1 cellular context compared by ENCODE assay signal in the genomic region with DNA sequence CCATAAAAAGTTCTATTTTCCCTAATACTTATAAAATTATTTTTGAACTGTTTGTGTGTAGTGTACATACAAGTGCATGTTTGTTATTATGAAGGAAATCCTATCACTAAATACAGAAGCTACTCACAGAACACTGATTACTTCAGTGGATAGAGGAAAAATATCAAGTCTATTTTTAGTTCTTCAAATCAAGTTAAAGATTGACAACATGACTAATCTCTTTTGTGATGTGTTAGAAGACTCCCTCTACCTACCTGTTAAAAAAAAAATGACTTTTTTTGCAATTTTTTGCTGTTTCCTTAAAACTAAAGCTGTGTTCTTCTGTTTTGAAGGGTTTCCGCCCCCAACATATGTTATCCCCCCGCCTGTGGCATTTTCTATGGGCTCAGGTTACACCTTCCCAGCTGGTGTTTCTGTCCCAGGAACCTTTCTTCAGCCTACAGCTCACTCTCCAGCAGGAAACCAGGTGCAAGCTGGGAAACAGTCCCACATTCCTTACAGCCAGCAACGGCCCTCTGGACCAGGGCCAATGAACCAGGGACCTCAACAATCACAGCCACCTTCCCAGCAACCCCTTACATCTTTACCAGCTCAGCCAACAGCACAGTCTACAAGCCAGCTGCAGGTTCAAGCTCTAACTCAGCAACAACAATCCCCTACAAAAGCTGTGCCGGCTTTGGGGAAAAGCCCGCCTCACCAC.
TF ChIP-seq lines count a peak whose summit lies in the region.

No MANE protein-coding gene starts in this region.

TF ChIP-seq in WTC11, 78 proteins besides CTCF, POLR2A, EP300 and RAD21 (continued from another document):
- TF ChIP-seq, protein P1, sequence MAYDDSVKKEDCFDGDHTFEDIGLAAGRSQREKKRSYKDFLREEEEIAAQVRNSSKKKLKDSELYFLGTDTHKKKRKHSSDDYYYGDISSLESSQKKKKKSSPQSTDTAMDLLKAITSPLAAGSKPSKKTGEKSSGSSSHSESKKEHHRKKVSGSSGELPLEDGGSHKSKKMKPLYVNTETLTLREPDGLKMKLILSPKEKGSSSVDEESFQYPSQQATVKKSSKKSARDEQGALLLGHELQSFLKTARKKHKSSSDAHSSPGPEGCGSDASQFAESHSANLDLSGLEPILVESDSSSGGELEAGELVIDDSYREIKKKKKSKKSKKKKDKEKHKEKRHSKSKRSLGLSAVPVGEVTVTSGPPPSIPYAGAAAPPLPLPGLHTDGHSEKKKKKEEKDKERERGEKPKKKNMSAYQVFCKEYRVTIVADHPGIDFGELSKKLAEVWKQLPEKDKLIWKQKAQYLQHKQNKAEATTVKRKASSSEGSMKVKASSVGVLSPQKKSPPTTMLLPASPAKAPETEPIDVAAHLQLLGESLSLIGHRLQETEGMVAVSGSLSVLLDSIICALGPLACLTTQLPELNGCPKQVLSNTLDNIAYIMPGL (CRISPR knock-in tag; IDR thresholded peaks at IDR 0.05) = no peak
- TF ChIP-seq, protein P2, sequence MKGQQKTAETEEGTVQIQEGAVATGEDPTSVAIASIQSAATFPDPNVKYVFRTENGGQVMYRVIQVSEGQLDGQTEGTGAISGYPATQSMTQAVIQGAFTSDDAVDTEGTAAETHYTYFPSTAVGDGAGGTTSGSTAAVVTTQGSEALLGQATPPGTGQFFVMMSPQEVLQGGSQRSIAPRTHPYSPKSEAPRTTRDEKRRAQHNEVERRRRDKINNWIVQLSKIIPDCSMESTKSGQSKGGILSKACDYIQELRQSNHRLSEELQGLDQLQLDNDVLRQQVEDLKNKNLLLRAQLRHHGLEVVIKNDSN (CRISPR knock-in tag; IDR thresholded peaks at IDR 0.05) = no peak
- no peak for TF ChIP-seq ZNF396 (CRISPR knock-in tag; IDR thresholded peaks at IDR 0.05; ENCODE audit: borderline replicate concordance)
- TF ChIP-seq ZNF121 (CRISPR knock-in tag; IDR thresholded peaks at IDR 0.05) = no peak
- no peak for TF ChIP-seq PRRX2 (CRISPR knock-in tag; IDR thresholded peaks at IDR 0.05)
- TF ChIP-seq, protein P3, sequence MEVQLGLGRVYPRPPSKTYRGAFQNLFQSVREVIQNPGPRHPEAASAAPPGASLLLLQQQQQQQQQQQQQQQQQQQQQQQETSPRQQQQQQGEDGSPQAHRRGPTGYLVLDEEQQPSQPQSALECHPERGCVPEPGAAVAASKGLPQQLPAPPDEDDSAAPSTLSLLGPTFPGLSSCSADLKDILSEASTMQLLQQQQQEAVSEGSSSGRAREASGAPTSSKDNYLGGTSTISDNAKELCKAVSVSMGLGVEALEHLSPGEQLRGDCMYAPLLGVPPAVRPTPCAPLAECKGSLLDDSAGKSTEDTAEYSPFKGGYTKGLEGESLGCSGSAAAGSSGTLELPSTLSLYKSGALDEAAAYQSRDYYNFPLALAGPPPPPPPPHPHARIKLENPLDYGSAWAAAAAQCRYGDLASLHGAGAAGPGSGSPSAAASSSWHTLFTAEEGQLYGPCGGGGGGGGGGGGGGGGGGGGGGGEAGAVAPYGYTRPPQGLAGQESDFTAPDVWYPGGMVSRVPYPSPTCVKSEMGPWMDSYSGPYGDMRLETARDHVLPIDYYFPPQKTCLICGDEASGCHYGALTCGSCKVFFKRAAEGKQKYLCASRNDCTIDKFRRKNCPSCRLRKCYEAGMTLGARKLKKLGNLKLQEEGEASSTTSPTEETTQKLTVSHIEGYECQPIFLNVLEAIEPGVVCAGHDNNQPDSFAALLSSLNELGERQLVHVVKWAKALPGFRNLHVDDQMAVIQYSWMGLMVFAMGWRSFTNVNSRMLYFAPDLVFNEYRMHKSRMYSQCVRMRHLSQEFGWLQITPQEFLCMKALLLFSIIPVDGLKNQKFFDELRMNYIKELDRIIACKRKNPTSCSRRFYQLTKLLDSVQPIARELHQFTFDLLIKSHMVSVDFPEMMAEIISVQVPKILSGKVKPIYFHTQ (CRISPR knock-in tag; IDR thresholded peaks at IDR 0.05) = no peak
- no peak for TF ChIP-seq KAT7 (CRISPR knock-in tag; IDR thresholded peaks at IDR 0.05; ENCODE audit: borderline replicate concordance)
- no peak for TF ChIP-seq ETV6 (CRISPR knock-in tag; IDR thresholded peaks at IDR 0.05)
- no peak for TF ChIP-seq JAZF1 (CRISPR knock-in tag; IDR thresholded peaks at IDR 0.05)
